27 cellular contexts compared by ENCODE assay signal in the genomic region with DNA sequence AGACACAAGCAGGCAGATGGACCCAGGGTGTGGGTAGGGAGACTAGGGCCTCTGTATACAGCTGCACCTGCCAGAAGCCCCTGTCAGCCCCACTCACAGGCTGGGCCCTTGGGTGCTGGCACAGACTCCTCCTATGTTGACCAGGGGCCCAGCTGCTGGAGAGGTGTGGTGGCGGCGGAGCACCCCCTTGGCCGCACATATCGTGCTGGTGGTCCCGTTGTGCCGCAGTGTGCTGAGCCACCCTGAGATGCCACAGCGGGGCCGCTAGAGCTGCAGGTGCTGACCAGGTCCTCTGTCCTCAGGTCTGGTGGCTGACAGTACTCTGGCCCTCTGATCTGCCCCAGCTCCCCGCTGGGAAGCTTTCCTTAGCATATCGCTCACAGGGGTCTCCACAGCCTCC. TPM values are rescaled to one million over a fixed set of nuclear protein-coding genes. Genes with fewer than 3 reads are reported as not detected.
"Had no signal": no experiment of that assay in that cellular context is flagged by ENCODE, and none has a peak within 500 bp of the region (broad histone marks: within the 10 kb centered on the region; RNA-seq: fewer than 3 reads in every experiment).

No MANE protein-coding gene starts in this region.

- H2AFZ ChIP-seq: parathyroid adenoma had no signal

- H3K27me3 ChIP-seq: testis, thyroid gland, transverse colon, upper lobe of left lung, vagina had no signal

- H3K27ac ChIP-seq: heart left ventricle, left ventricle myocardium inferior, parathyroid adenoma, prostate gland, spleen, stomach, testis, thyroid gland, transverse colon, upper lobe of left lung, vagina had no signal

- DNase-seq: heart left ventricle; islet precursor cell; left ventricle myocardium inferior; midbrain; mucosa of descending colon; naive thymus-derived CD4-positive, alpha-beta T cell; nucleus accumbens; retina; right cardiac atrium; small intestine; spleen; stimulated activated CD4-positive, alpha-beta T cell treated with anti-CD3 and anti-CD28 coated beads, Interleukin-4, amount 100 ng/mL, for 24 hours; stimulated activated naive B cell treated with anti-CD40 and anti-IgM and Interleukin-4, amounts not matched to agents 10 μg/mL and 1 μg/mL and 100 μg/mL, for 72 hours; stimulated activated naive CD8-positive, alpha-beta T cell treated with anti-CD3 and anti-CD28 coated beads, Interleukin-15, Interleukin-2, amounts not matched to agents 100 U/mL and 50 U/mL, for 24 hours; stomach; testis; thyroid gland; transverse colon had no signal

- H3K79me2 ChIP-seq: parathyroid adenoma had no signal

- H3K9ac ChIP-seq: parathyroid adenoma had no signal

- H3K9me3 ChIP-seq: heart left ventricle, left ventricle myocardium inferior, mucosa of descending colon, prostate gland, spleen, stomach, testis, thyroid gland, transverse colon, upper lobe of left lung, vagina had no signal

- H3K4me1 Mint-ChIP-seq: memory B cell; stimulated activated naive B cell treated with anti-CD40 and anti-IgM and Interleukin-4, amounts not matched to agents 10 μg/mL and 1 μg/mL and 100 μg/mL, for 72 hours had no signal

- H3K4me3 ChIP-seq: heart left ventricle, left ventricle myocardium inferior, mucosa of descending colon, prostate gland, spleen, stomach, testis, thyroid gland, transverse colon, upper lobe of left lung, vagina had no signal

- FAIRE-seq: small intestine had no signal

- ATAC-seq: heart left ventricle; mucosa of descending colon; naive thymus-derived CD4-positive, alpha-beta T cell; natural killer cell treated with Interleukin-12 subunit alpha and Interleukin-12 subunit beta and Interleukin-15 and Interleukin-18, amount 100 ng/mL, for 72 hours; right cardiac atrium; sciatic nerve; stimulated activated naive B cell treated with anti-CD40 and anti-IgM and Interleukin-4, amounts not matched to agents 10 μg/mL and 1 μg/mL and 100 μg/mL, for 72 hours; stimulated activated naive CD8-positive, alpha-beta T cell treated with anti-CD3 and anti-CD28 coated beads, Interleukin-15, Interleukin-2, amounts not matched to agents 100 U/mL and 50 U/mL, for 24 hours had no signal

- H3K36me3 ChIP-seq: heart left ventricle, left ventricle myocardium inferior, prostate gland, spleen, stomach, thyroid gland, transverse colon, upper lobe of left lung, vagina had no signal

- H3K27me3 Mint-ChIP-seq: natural killer cell treated with Interleukin-12 subunit alpha and Interleukin-12 subunit beta and Interleukin-15 and Interleukin-18, amount 100 ng/mL, for 72 hours had no signal

- H3K4me3 Mint-ChIP-seq: memory B cell; naive thymus-derived CD4-positive, alpha-beta T cell; natural killer cell treated with Interleukin-12 subunit alpha and Interleukin-12 subunit beta and Interleukin-15 and Interleukin-18, amount 100 ng/mL, for 72 hours; stimulated activated naive B cell treated with anti-CD40 and anti-IgM and Interleukin-4, amounts not matched to agents 10 μg/mL and 1 μg/mL and 100 μg/mL, for 72 hours had no signal

- H3K36me3 Mint-ChIP-seq: memory B cell; naive thymus-derived CD4-positive, alpha-beta T cell; stimulated activated naive B cell treated with anti-CD40 and anti-IgM and Interleukin-4, amounts not matched to agents 10 μg/mL and 1 μg/mL and 100 μg/mL, for 72 hours had no signal

- H3K4me1 ChIP-seq: heart left ventricle, left ventricle myocardium inferior, parathyroid adenoma, prostate gland, spleen, stomach, testis, thyroid gland, transverse colon, upper lobe of left lung, vagina had no signal

- H3K27ac Mint-ChIP-seq: memory B cell; naive thymus-derived CD4-positive, alpha-beta T cell; natural killer cell treated with Interleukin-12 subunit alpha and Interleukin-12 subunit beta and Interleukin-15 and Interleukin-18, amount 100 ng/mL, for 72 hours; stimulated activated naive B cell treated with anti-CD40 and anti-IgM and Interleukin-4, amounts not matched to agents 10 μg/mL and 1 μg/mL and 100 μg/mL, for 72 hours had no signal

RNA-seq across cellular contexts. Expression of gene B3GAT1, which starts 30.2 kb away (rescaled TPM):
- total RNA-seq: lung microvascular endothelial cell, myocyte had no signal
- polyA plus RNA-seq: naive thymus-derived CD4-positive, alpha-beta T cell had no signal
